In genomic region chr1:43969746-43970466, GRCh38 we compare ENCODE assay signal across 8 cellular contexts. TPM values are rescaled to one million over a fixed set of nuclear protein-coding genes. Genes with fewer than 3 reads are reported as not detected.
DNase-seq lines count a peak whose midpoint lies in the region; ATAC-seq, FAIRE-seq and TF ChIP-seq lines count a peak whose summit lies in the region.

A gene with protein sequence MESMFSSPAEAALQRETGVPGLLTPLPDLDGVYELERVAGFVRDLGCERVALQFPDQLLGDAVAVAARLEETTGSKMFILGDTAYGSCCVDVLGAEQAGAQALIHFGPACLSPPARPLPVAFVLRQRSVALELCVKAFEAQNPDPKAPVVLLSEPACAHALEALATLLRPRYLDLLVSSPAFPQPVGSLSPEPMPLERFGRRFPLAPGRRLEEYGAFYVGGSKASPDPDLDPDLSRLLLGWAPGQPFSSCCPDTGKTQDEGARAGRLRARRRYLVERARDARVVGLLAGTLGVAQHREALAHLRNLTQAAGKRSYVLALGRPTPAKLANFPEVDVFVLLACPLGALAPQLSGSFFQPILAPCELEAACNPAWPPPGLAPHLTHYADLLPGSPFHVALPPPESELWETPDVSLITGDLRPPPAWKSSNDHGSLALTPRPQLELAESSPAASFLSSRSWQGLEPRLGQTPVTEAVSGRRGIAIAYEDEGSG (plus strand): TSS chr1:43970010. CDS start chr1:43970176, 166 bp downstream.

- DNase-seq in GM12891 (ENCODE audit: insufficient read length, low spot score) (peak; percentile 99), NCI-H146 treated with DMSO at 0.1 percent for 48 hours (lab: John Stamatoyannopoulos, UW; ENCODE audit: unreplicated experiment) (peak; percentile 75), amniotic epithelial cell (ENCODE audit: low read depth) (peak; percentile 97), left cardiac atrium (peak; percentile 98), progenitor cell of endocrine pancreas (ENCODE audit: low spot score, unreplicated experiment) (peak; percentile 91), ureter (ENCODE audit: low spot score) (peak; percentile 98)

- H3K36me3 Mint-ChIP-seq in progenitor cell of endocrine pancreas (ENCODE audit: insufficient read depth), result peaks cover 3% of the 10 kb centered on the region

- ATAC-seq in HG02840 (IDR thresholded peaks at IDR 0.05; ENCODE audit: low FRiP score, unreplicated experiment) (peak; percentile 67), left cardiac atrium (peak; percentile 93 to 95)

- peak; percentile 97 for FAIRE-seq in GM12891 (lab: Jason Lieb, UNC)

- H3K9me3 Mint-ChIP-seq in progenitor cell of endocrine pancreas (ENCODE audit: low read depth), result no peaks in the 10 kb centered on the region

- peaks cover 18% of the 10 kb centered on the region for H3K4me1 Mint-ChIP-seq in progenitor cell of endocrine pancreas (ENCODE audit: low read depth)

- peak; percentile 15 for TF ChIP-seq CTCF in progenitor cell of endocrine pancreas (IDR thresholded peaks at IDR 0.05; ENCODE audit: unreplicated experiment)

- TF ChIP-seq POLR2A in GM12891 (IDR thresholded peaks at IDR 0.05; ENCODE audit: low read depth, low read length), result peak; percentile 64

- peak within 1 kb of the TSS; percentile 79 for H3K27ac Mint-ChIP-seq in progenitor cell of endocrine pancreas

- intact Hi-C loops in T-helper 1 cell treated with Interleukin-12 subunit alpha and Interleukin-12 subunit beta and Interleukin-4 antibody, amounts not matched to agents 30 ng/mL and 1 ng/mL, for 36 hours (cut with micrococcal nuclease), result loop anchor here (1.0 to 10.0 kb wide), 10 partner anchors 24 to 1717 kb away; partner anchors contain the start of genes ARMH1, CCDC30, CDC20 and DMAP1
- intact Hi-C loops in left cardiac atrium (cut with DNase I), result no loop called here

- no peaks in the 10 kb centered on the region for H3K27me3 Mint-ChIP-seq in progenitor cell of endocrine pancreas

- peak within 1 kb of the TSS; percentile 95 for H3K4me3 Mint-ChIP-seq in progenitor cell of endocrine pancreas (ENCODE audit: low read depth)

TF ChIP-seq in GM12891, 5 proteins besides CTCF, POLR2A, EP300 and RAD21:
- TF ChIP-seq POLR2AphosphoS5 (IDR thresholded peaks at IDR 0.05; ENCODE audit: low read depth, low read length), result peak; percentile 62; the same call in 1 of the 2 replicates
- no peak for TF ChIP-seq SPI1 (IDR thresholded peaks at IDR 0.05; ENCODE audit: low read depth, low read length)
- peak; percentile 53; the same call in 1 of the 2 replicates for TF ChIP-seq TAF1 (IDR thresholded peaks at IDR 0.05; ENCODE audit: low read depth, low read length)
- no peak for TF ChIP-seq PAX5 (IDR thresholded peaks at IDR 0.05; ENCODE audit: insufficient read depth, low read length, severe bottlenecking)
- TF ChIP-seq POU2F2 (IDR thresholded peaks at IDR 0.05; ENCODE audit: low read depth, low read length), result no peak

RNA-seq across cellular contexts. Expression of the gene that starts here (rescaled TPM):
- polyA plus RNA-seq in GM12891 (2012; ENCODE audit: low read depth, missing spikeins), result 25.5 TPM
- total RNA-seq in T-helper 1 cell treated with Interleukin-12 subunit alpha and Interleukin-12 subunit beta and Interleukin-4 antibody, amounts not matched to agents 30 ng/mL and 1 ng/mL, for 36 hours, result 40.4 and 41.2 TPM in 2 replicates
- total RNA-seq in left cardiac atrium (10 to 100 TPM; 14.1 to 20.9 TPM), progenitor cell of endocrine pancreas (24.9 and 25.4 TPM in 2 replicates), ureter (32.2 TPM)

Comparison
In these comparisons a context has a peak if more than half of its experiments do, and no peak if none do; other contexts are left out.
1. Peak in every context shown above with its lines: DNase-seq and ATAC-seq.